In genomic region chr1:244865820-244866219, GRCh38 we compare ENCODE assay signal across 11 cellular contexts. TPM values are rescaled to one million over a fixed set of nuclear protein-coding genes. Genes with fewer than 3 reads are reported as not detected.
A peak's percentile ranks its signal among the peaks of the same experiment; 100 is the strongest.
DNase-seq lines count a peak whose midpoint lies in the region; ATAC-seq, FAIRE-seq and TF ChIP-seq lines count a peak whose summit lies in the region.
"Had no signal": no experiment of that assay in that cellular context is flagged by ENCODE, and none has a peak within 500 bp of the region (broad histone marks: within the 10 kb centered on the region; RNA-seq: fewer than 3 reads in every experiment).

No MANE protein-coding gene starts in this region.

- H3K4me3 Mint-ChIP-seq in nephron: peak overlapping the region; percentile 88 to 97 (median 89)

- H3K27me3 ChIP-seq in A673 (replicated peaks; ENCODE audit: insufficient read depth, low read depth, low read length, poor library complexity): no peaks in the 10 kb centered on the region
- H3K27me3 ChIP-seq in HL-60 (ENCODE audit: insufficient read depth, poor library complexity, severe bottlenecking): no peaks in the 10 kb centered on the region
- H3K27me3 ChIP-seq in GM12878 (replicated peaks in 1 of 2; ENCODE audit: control insufficient read depth in 2 of 2, insufficient read depth in 2 of 2, low read length in 1 of 2): no peaks in the 10 kb centered on the region
- no peaks in the 10 kb centered on the region for H3K27me3 ChIP-seq in thyroid gland

- no peak for TF ChIP-seq CTCF in A673 (conservative IDR thresholded peaks at IDR 0.05; ENCODE audit: low read depth, low read length)
- no peak for TF ChIP-seq CTCF in HL-60 (IDR thresholded peaks at IDR 0.05; ENCODE audit: insufficient read depth, low read length)
- TF ChIP-seq CTCF in GM12878 (IDR thresholded peaks at IDR 0.05 in 2 of 3, conservative IDR thresholded peaks at IDR 0.05 in 1 of 3; ENCODE audit: control insufficient read depth in 2 of 3, extremely low read depth in 1 of 3, insufficient read depth in 1 of 3, low read depth in 3 of 3, low read length in 3 of 3): no peak
- TF ChIP-seq CTCF in nephron (IDR thresholded peaks at IDR 0.05; ENCODE audit: unreplicated experiment in 3 of 3): no peak
- no peak for TF ChIP-seq CTCF in thyroid gland (IDR thresholded peaks at IDR 0.05)

- no peak overlapping the region for H3K4me2 ChIP-seq in GM12878 (ENCODE audit: control insufficient read depth, insufficient read depth)

- peaks cover 42% of the 10 kb centered on the region for H3K79me2 ChIP-seq in GM12878 (ENCODE audit: control insufficient read depth, insufficient read depth, low read length)

- no peaks in the 10 kb centered on the region for H3K9me3 Mint-ChIP-seq in nephron

- FAIRE-seq in GM12878 (lab: Jason Lieb, UNC): peak; percentile 23

- TF ChIP-seq POLR2A in GM12878 (IDR thresholded peaks at IDR 0.05; ENCODE audit: low read depth, low read length) (no peak), thyroid gland (IDR thresholded peaks at IDR 0.05) (no peak)

- in situ Hi-C loops in GM12878 (cut with MboI): no loop called here
- in situ Hi-C loops in KBM-7 (cut with MboI; ENCODE audit: low pct_unique_long_range_greater_than_20kb, low sequenced_read_pairs): no loop called here

- TF ChIP-seq EP300 in GM12878 (IDR thresholded peaks at IDR 0.05; ENCODE audit: borderline replicate concordance in 1 of 2, control insufficient read depth in 1 of 2, low read depth in 2 of 2, low read length in 2 of 2): no peak

- POLR2A ChIA-PET in A673 (lab: Charles Lee; ENCODE audit: low non-redundant PET) (interaction anchor here (0.6 kb wide), 1 partner anchor 29 kb away, joined by 7 read pairs; no protein-coding TSS in a partner anchor), GM12878 (lab: Charles Lee) (interaction anchor here (0.6 to 21.2 kb wide), 4 partner anchors 26 to 105 kb away, joined by 4 to 350 read pairs (median 19); partner anchors contain the start of gene COX20)

- H3K4me3 ChIP-seq in A673 (ENCODE audit: low read depth, low read length, poor library complexity, severe bottlenecking): no peak overlapping the region
- no peak overlapping the region for H3K4me3 ChIP-seq in HL-60 (replicated peaks; ENCODE audit: insufficient read depth, low read length)
- no peak overlapping the region for H3K4me3 ChIP-seq in GM12878
- H3K4me3 ChIP-seq in thyroid gland (replicated peaks in 1 of 3): no peak overlapping the region

- SMC1A ChIA-PET in GM12878 (lab: Charles Lee; ENCODE audit: uncharacterized antibody, unreplicated experiment): interaction anchor here (0.6 to 18.4 kb wide), 9 partner anchors 9 to 177 kb away, joined by 3 to 360 read pairs (median 5); partner anchors contain the start of gene COX20

- WGBS in GM12878 (ENCODE audit: insufficient coverage, insufficient replicate concordance, low lambda C conversion rate, missing lambda C conversion rate): 74% methylated on average over 3 of the region's 3 CpGs
- 61 to 83% methylated on average over 3 of the region's 3 CpGs for WGBS in thyroid gland, 2 donors

- intact Hi-C loops in A673 (cut with micrococcal nuclease; ENCODE audit: unreplicated experiment): no loop called here
- intact Hi-C loops in GM12878 (cut with micrococcal nuclease; ENCODE audit: unreplicated experiment): loop anchor here (2.0 kb wide), 1 partner anchor 213 kb away; the partner anchor contains the start of gene DESI2
- intact Hi-C loops in thyroid gland (cut with DNase I): loop anchor here (5.0 kb wide), 1 partner anchor 176 kb away; no protein-coding TSS in a partner anchor

- H3K4me1 Mint-ChIP-seq in nephron: peaks cover 37% of the 10 kb centered on the region

- no peak overlapping the region for H3K9ac ChIP-seq in GM12878 (ENCODE audit: control insufficient read depth, insufficient read depth, low read length)

- no peaks in the 10 kb centered on the region for H3K9me3 ChIP-seq in A673 (ENCODE audit: low read depth, low read length, poor library complexity, severe bottlenecking)
- no peaks in the 10 kb centered on the region for H3K9me3 ChIP-seq in GM12878 (replicated peaks; ENCODE audit: control insufficient read depth, insufficient read depth, low read length)
- H3K9me3 ChIP-seq in thyroid gland: no peaks in the 10 kb centered on the region

- H2AFZ ChIP-seq in GM12878 (ENCODE audit: control insufficient read depth, low read depth, low read length): no peak overlapping the region

- RAD21 ChIA-PET in GM12878 (lab: Charles Lee; ENCODE audit: unreplicated experiment): interaction anchor here (1.5 to 2.8 kb wide), 6 partner anchors 31 to 177 kb away, joined by 3 to 22 read pairs (median 11); partner anchors contain the start of gene COX20

- peak overlapping the region; percentile 99 for H3K27ac Mint-ChIP-seq in nephron

- TF ChIP-seq RAD21 in GM12878 (IDR thresholded peaks at IDR 0.05; ENCODE audit: insufficient read depth, low read depth, low read length): no peak

- H3K27ac ChIP-seq in A673 (ENCODE audit: low read depth, low read length, poor library complexity, severe bottlenecking): peak overlapping the region; percentile 99
- peak overlapping the region; percentile 98 for H3K27ac ChIP-seq in HL-60 (replicated peaks)
- H3K27ac ChIP-seq in GM12878 (ENCODE audit: control insufficient read depth, insufficient read depth): no peak overlapping the region
- H3K27ac ChIP-seq in thyroid gland: peak overlapping the region in 1 of 3 donors; percentile 100

- H3K36me3 Mint-ChIP-seq in nephron (ENCODE audit: low read depth): peaks cover 18% of the 10 kb centered on the region

- DNase-seq in A673 (ENCODE audit: low spot score): no peak
- DNase-seq in HL-60 (ENCODE audit: low read depth in 1 of 2, low spot score in 1 of 2): no peak
- no peak for DNase-seq in GM12878 (ENCODE audit: low read depth, low spot score)
- DNase-seq in NCI-H2196 treated with DMSO at 0.1 percent for 48 hours (lab: John Stamatoyannopoulos, UW; ENCODE audit: unreplicated experiment): no peak
- no peak for DNase-seq in stimulated activated naive CD8-positive, alpha-beta T cell treated with anti-CD3 and anti-CD28 coated beads, Interleukin-15, Interleukin-2, amounts not matched to agents 100 U/mL and 50 U/mL, for 24 hours
- DNase-seq in thyroid gland: no peak
- no peak for DNase-seq in KBM-7
- DNase-seq: activated CD8-positive, alpha-beta memory T cell treated with anti-CD3 and anti-CD28 coated beads, Interleukin-2, amount 50 U/mL, for 48 hours; RPMI8226; stimulated activated CD4-positive, alpha-beta T cell treated with anti-CD3 and anti-CD28 coated beads, Interleukin-1b, Interleukin-23, amount 100 ng/mL, for 48 hours had no signal

- no peaks in the 10 kb centered on the region for H3K27me3 Mint-ChIP-seq in nephron (ENCODE audit: low read depth)

- no TSS peak for BruUV-seq in A673 (replicated peaks; lab: Mats Ljungman, UMichigan)
- BruUV-seq in GM12878 (replicated peaks; lab: Mats Ljungman, UMichigan): no TSS peak

- ATAC-seq in GM12878: no peak
- no peak for ATAC-seq in stimulated activated naive CD8-positive, alpha-beta T cell treated with anti-CD3 and anti-CD28 coated beads, Interleukin-15, Interleukin-2, amounts not matched to agents 100 U/mL and 50 U/mL, for 24 hours

- H3K36me3 ChIP-seq in A673 (ENCODE audit: insufficient read depth, low read length, poor library complexity, severe bottlenecking) (peaks cover 17% of the 10 kb centered on the region), GM12878 (ENCODE audit: control insufficient read depth in 2 of 2, insufficient read depth in 2 of 2, low read length in 1 of 2) (peaks cover 0 to 11% of the 10 kb centered on the region in 2 experiments), thyroid gland (peaks cover 0 to 8% of the 10 kb centered on the region in 2 donors)

- H3K4me1 ChIP-seq in A673 (ENCODE audit: insufficient read depth, low read length, poor library complexity, severe bottlenecking) (peaks cover 8% of the 10 kb centered on the region), GM12878 (ENCODE audit: control insufficient read depth, insufficient read depth, low read length) (no peaks in the 10 kb centered on the region; the same call in 1 of the 2 replicates), thyroid gland (peaks cover 9 to 17% of the 10 kb centered on the region in 2 donors)

- CTCF ChIA-PET in A673 (lab: Charles Lee): no interaction called here
- CTCF ChIA-PET in GM12878 (lab: Yijun Ruan, JAX): interaction anchor here (0.9 to 11.1 kb wide), 3 partner anchors 29 to 176 kb away, joined by 4 to 98 read pairs (median 51); partner anchors contain the start of gene COX20

- H4K20me1 ChIP-seq in GM12878 (ENCODE audit: control insufficient read depth, insufficient read depth): peaks cover 10% of the 10 kb centered on the region

RNA-seq across cellular contexts. Expression of gene HNRNPU, which starts 1.5 kb away (rescaled TPM):
- total RNA-seq in A673 (2021) (720 and 746 TPM in 2 replicates), GM12878 (2014; rRNA removed) (377 and 402 TPM in 2 replicates), GM12878 (2014; rRNA removed; fragmentation: Illumina TruSeq; extraction: Trizol) (443 and 460 TPM in 2 replicates), GM12878 (2021) (431 and 461 TPM in 2 replicates), thyroid gland (100 to 1,000 TPM; 305 to 433 (median 344) TPM)
- total RNA-seq in GM12878 (2013; cell fraction: nucleolus; rRNA removed): 817 and 826 TPM in 2 replicates
- polyA plus RNA-seq in GM12878 (2011; ENCODE audit: low read depth): 171 TPM
- polyA plus RNA-seq in GM12878 (2011; rRNA removed) (327 and 513 TPM in 2 replicates), GM12878 (2014; fragmentation: Illumina TruSeq; extraction: Trizol) (569 and 704 TPM in 2 replicates), GM12878 (2014; fragmentation: Nextera tagmentation; extraction: Ambion mirVana) (100 to 1,000 TPM; 163 to 201 TPM), GM12878 (2014; rRNA removed) (331 and 358 TPM in 2 replicates), GM12878 (2016; fragmentation: Nextera tagmentation; extraction: Ambion mirVana) (100 to 1,000 TPM; 439 to 514 TPM)
- 120 TPM in 2 replicates for polyA plus RNA-seq in GM12878 (2011; cell fraction: cytosol; rRNA removed)
- polyA plus RNA-seq in GM12878 (2011; cell fraction: nucleus; rRNA removed): 211 and 351 TPM in 2 replicates
- 234 TPM in 2 replicates for polyA plus RNA-seq in GM12878 (2012)
- polyA minus RNA-seq in GM12878 (2011; rRNA and poly(A)+ RNA removed): 237 and 306 TPM in 2 replicates
- polyA minus RNA-seq in GM12878 (2011; cell fraction: cytosol; rRNA and poly(A)+ RNA removed): 125 and 176 TPM in 2 replicates
- 88.7 and 155 TPM in 2 replicates for polyA minus RNA-seq in GM12878 (2011; cell fraction: nucleus; rRNA and poly(A)+ RNA removed)

RNA-seq across cellular contexts. Expression of gene COX20, which starts 30.4 kb away (rescaled TPM):
- total RNA-seq in A673 (2021) (48.0 and 59.0 TPM in 2 replicates), GM12878 (2014; rRNA removed) (22.8 and 25.9 TPM in 2 replicates), GM12878 (2014; rRNA removed; fragmentation: Illumina TruSeq; extraction: Trizol) (31.6 and 40.4 TPM in 2 replicates), GM12878 (2021) (22.1 and 28.4 TPM in 2 replicates), thyroid gland (10 to 100 TPM; 68.8 to 83.6 (median 73.5) TPM)
- 28.5 and 29.0 TPM in 2 replicates for total RNA-seq in GM12878 (2013; cell fraction: nucleolus; rRNA removed)
- polyA plus RNA-seq in GM12878 (2011; ENCODE audit: low read depth): 11.9 TPM
- polyA plus RNA-seq in GM12878 (2011; rRNA removed) (36.7 and 75.5 TPM in 2 replicates), GM12878 (2014; fragmentation: Illumina TruSeq; extraction: Trizol) (54.4 and 54.9 TPM in 2 replicates), GM12878 (2014; fragmentation: Nextera tagmentation; extraction: Ambion mirVana) (10 to 100 TPM; 91.9 to 95.3 TPM), GM12878 (2014; rRNA removed) (38.0 and 51.0 TPM in 2 replicates), GM12878 (2016; fragmentation: Nextera tagmentation; extraction: Ambion mirVana) (100 to 1,000 TPM; 112 TPM)
- polyA plus RNA-seq in GM12878 (2011; cell fraction: cytosol; rRNA removed): 12.9 and 14.4 TPM in 2 replicates
- polyA plus RNA-seq in GM12878 (2011; cell fraction: nucleus; rRNA removed): 17.8 and 18.8 TPM in 2 replicates
- polyA plus RNA-seq in GM12878 (2012): 35.9 and 36.7 TPM in 2 replicates
- 8.3 and 11.3 TPM in 2 replicates for polyA minus RNA-seq in GM12878 (2011; rRNA and poly(A)+ RNA removed)
- 2.5 and 3.8 TPM in 2 replicates for polyA minus RNA-seq in GM12878 (2011; cell fraction: cytosol; rRNA and poly(A)+ RNA removed)
- polyA minus RNA-seq in GM12878 (2011; cell fraction: nucleus; rRNA and poly(A)+ RNA removed): 16.2 and 22.1 TPM in 2 replicates
